ENCODE assay signal across 22 cellular contexts in genomic region chr1:54588377-54588776, GRCh38. TPM values are rescaled to one million over a fixed set of nuclear protein-coding genes. Genes with fewer than 3 reads are reported as not detected.
DNase-seq lines count a peak whose midpoint lies in the region; ATAC-seq and TF ChIP-seq lines count a peak whose summit lies in the region.
"Had no signal": no experiment of that assay in that cellular context is flagged by ENCODE, and none has a peak within 500 bp of the region (broad histone marks: within the 10 kb centered on the region; RNA-seq: fewer than 3 reads in every experiment).

No MANE protein-coding gene starts in this region.

- H3K27me3 ChIP-seq in BLaER1: no peaks in the 10 kb centered on the region
- H3K27me3 ChIP-seq in DND-41 (ENCODE audit: insufficient read depth, low read length, poor library complexity): no peaks in the 10 kb centered on the region
- no peaks in the 10 kb centered on the region for H3K27me3 ChIP-seq in BE2C
- H3K27me3 ChIP-seq in naive thymus-derived CD4-positive, alpha-beta T cell (ENCODE audit: control insufficient read depth in 2 of 2, insufficient read depth in 2 of 2, low read length in 2 of 2): no peaks in the 10 kb centered on the region

- DNase-seq in DND-41 (peak; percentile 44), BE2C (no peak), NCI-H345 (lab: John Stamatoyannopoulos, UW) (no peak)
- DNase-seq in activated CD8-positive, alpha-beta T cell treated with anti-CD3 and anti-CD28 coated beads, Interleukin-2, amount 10 ng/mL, durations not matched to agents 7 days and 5 days: peak; percentile 24
- peak; percentile 12 for DNase-seq in natural killer cell treated with Interleukin-12 subunit alpha and Interleukin-12 subunit beta and Interleukin-15 and Interleukin-18, amount 100 ng/mL, for 72 hours (ENCODE audit: low spot score)
- no peak for DNase-seq in activated naive CD4-positive, alpha-beta T cell (lab: John Stamatoyannopoulos, UW)
- DNase-seq in naive thymus-derived CD4-positive, alpha-beta T cell: no peak
- DNase-seq: C1 segment of cervical spinal cord, GDM1, HCEC 1CT, KG1, MV-4-11, NCI-H1694 treated with DMSO at 0.1 percent for 48 hours, NCI-H2107, NCI-H510A treated with DMSO at 0.1 percent for 48 hours, NCI-H748 treated with DMSO at 0.1 percent for 48 hours, SIG-M5 had no signal

- H3K36me3 ChIP-seq in BLaER1: no peaks in the 10 kb centered on the region
- H3K36me3 ChIP-seq in DND-41 (ENCODE audit: insufficient read depth, low read length): no peaks in the 10 kb centered on the region
- H3K36me3 ChIP-seq in BE2C: no peaks in the 10 kb centered on the region
- H3K36me3 ChIP-seq in naive thymus-derived CD4-positive, alpha-beta T cell (ENCODE audit: control insufficient read depth in 2 of 3, insufficient read depth in 3 of 3, low read length in 3 of 3): no peaks in the 10 kb centered on the region

- peak; percentile 93 for ATAC-seq in DND-41 (ENCODE audit: insufficient read depth, low read depth)
- no peak for ATAC-seq in activated CD8-positive, alpha-beta T cell treated with anti-CD3 and anti-CD28 coated beads, Interleukin-2, amount 10 ng/mL, durations not matched to agents 7 days and 5 days
- no peak for ATAC-seq in natural killer cell treated with Interleukin-12 subunit alpha and Interleukin-12 subunit beta and Interleukin-15 and Interleukin-18, amount 100 ng/mL, for 72 hours
- no peak for ATAC-seq in naive thymus-derived CD4-positive, alpha-beta T cell
- ATAC-seq: GM23338, SK-N-SH treated with all-trans-retinoic acid at 6 μM for 48 hours had no signal

- POLR2A ChIA-PET in activated CD8-positive, alpha-beta T cell treated with anti-CD3 and anti-CD28 coated beads, Interleukin-2, amount 10 ng/mL, durations not matched to agents 7 days and 5 days (lab: Charles Lee): no interaction called here
- POLR2A ChIA-PET in naive thymus-derived CD4-positive, alpha-beta T cell (lab: Charles Lee): interaction anchor here (0.6 kb wide), 1 partner anchor 737 kb away, joined by 3 read pairs; no protein-coding TSS in a partner anchor

- H3K4me1 Mint-ChIP-seq in activated CD8-positive, alpha-beta T cell treated with anti-CD3 and anti-CD28 coated beads, Interleukin-2, amount 10 ng/mL, durations not matched to agents 7 days and 5 days (ENCODE audit: low read depth): peaks cover 6% of the 10 kb centered on the region
- peaks cover 4 to 5% of the 10 kb centered on the region in 2 donors for H3K4me1 Mint-ChIP-seq in natural killer cell treated with Interleukin-12 subunit alpha and Interleukin-12 subunit beta and Interleukin-15 and Interleukin-18, amount 100 ng/mL, for 72 hours (ENCODE audit: low read depth in 2 of 2)
- peaks cover 0 to 7% (median 4%) of the 10 kb centered on the region in 7 donors for H3K4me1 Mint-ChIP-seq in naive thymus-derived CD4-positive, alpha-beta T cell

- no peak for TF ChIP-seq CTCF in DND-41 (IDR thresholded peaks at IDR 0.05; ENCODE audit: borderline replicate concordance, extremely low read depth, low read length, poor library complexity, severe bottlenecking)
- TF ChIP-seq CTCF in BE2C (IDR thresholded peaks at IDR 0.05; ENCODE audit: low read depth, low read length): no peak

- H3K36me3 Mint-ChIP-seq in activated CD8-positive, alpha-beta T cell treated with anti-CD3 and anti-CD28 coated beads, Interleukin-2, amount 10 ng/mL, durations not matched to agents 7 days and 5 days (ENCODE audit: low read depth): no peaks in the 10 kb centered on the region
- H3K36me3 Mint-ChIP-seq in natural killer cell treated with Interleukin-12 subunit alpha and Interleukin-12 subunit beta and Interleukin-15 and Interleukin-18, amount 100 ng/mL, for 72 hours: no peaks in the 10 kb centered on the region
- no peaks in the 10 kb centered on the region for H3K36me3 Mint-ChIP-seq in naive thymus-derived CD4-positive, alpha-beta T cell

- peaks cover 7% of the 10 kb centered on the region for H3K4me1 ChIP-seq in BLaER1
- peaks cover 6% of the 10 kb centered on the region for H3K4me1 ChIP-seq in DND-41 (ENCODE audit: insufficient read depth, low read length)
- H3K4me1 ChIP-seq in BE2C: no peaks in the 10 kb centered on the region
- H3K4me1 ChIP-seq in naive thymus-derived CD4-positive, alpha-beta T cell (ENCODE audit: control insufficient read depth in 2 of 2, insufficient read depth in 2 of 2, low read length in 2 of 2): no peaks in the 10 kb centered on the region

- H3K9me3 ChIP-seq in BLaER1 (no peaks in the 10 kb centered on the region), DND-41 (ENCODE audit: insufficient read depth, low read length, severe bottlenecking) (no peaks in the 10 kb centered on the region), BE2C (no peaks in the 10 kb centered on the region)
- H3K9me3 ChIP-seq in naive thymus-derived CD4-positive, alpha-beta T cell (ENCODE audit: control insufficient read depth in 2 of 3, low read length in 3 of 3): no peaks in the 10 kb centered on the region

- peak overlapping the region; percentile 74 for H3K27ac Mint-ChIP-seq in activated CD8-positive, alpha-beta T cell treated with anti-CD3 and anti-CD28 coated beads, Interleukin-2, amount 10 ng/mL, durations not matched to agents 7 days and 5 days
- H3K27ac Mint-ChIP-seq in natural killer cell treated with Interleukin-12 subunit alpha and Interleukin-12 subunit beta and Interleukin-15 and Interleukin-18, amount 100 ng/mL, for 72 hours: no peak overlapping the region
- no peak overlapping the region for H3K27ac Mint-ChIP-seq in naive thymus-derived CD4-positive, alpha-beta T cell
- H3K27ac Mint-ChIP-seq: GM23338 had no signal

- H3K4me3 Mint-ChIP-seq in activated CD8-positive, alpha-beta T cell treated with anti-CD3 and anti-CD28 coated beads, Interleukin-2, amount 10 ng/mL, durations not matched to agents 7 days and 5 days: no peak overlapping the region
- H3K4me3 Mint-ChIP-seq in natural killer cell treated with Interleukin-12 subunit alpha and Interleukin-12 subunit beta and Interleukin-15 and Interleukin-18, amount 100 ng/mL, for 72 hours: no peak overlapping the region
- no peak overlapping the region for H3K4me3 Mint-ChIP-seq in naive thymus-derived CD4-positive, alpha-beta T cell
- H3K4me3 Mint-ChIP-seq: GM23338 had no signal

- H3K27ac ChIP-seq in BLaER1 (no peak overlapping the region), DND-41 (ENCODE audit: low read length) (no peak overlapping the region)
- H3K27ac ChIP-seq in naive thymus-derived CD4-positive, alpha-beta T cell (ENCODE audit: low read depth, low read length): no peak overlapping the region
- H3K27ac ChIP-seq: RWPE1 had no signal

- CTCF ChIA-PET in activated CD8-positive, alpha-beta T cell treated with anti-CD3 and anti-CD28 coated beads, Interleukin-2, amount 10 ng/mL, durations not matched to agents 7 days and 5 days (lab: Charles Lee): interaction anchor here (0.7 kb wide), 1 partner anchor 16 kb away, joined by 3 read pairs; no protein-coding TSS in a partner anchor
- CTCF ChIA-PET in naive thymus-derived CD4-positive, alpha-beta T cell (lab: Charles Lee): no interaction called here

- peak overlapping the region; percentile 54 for H2AFZ ChIP-seq in DND-41 (ENCODE audit: low read depth, low read length)
- H2AFZ ChIP-seq: GM23338 had no signal

- H3K27me3 Mint-ChIP-seq in activated CD8-positive, alpha-beta T cell treated with anti-CD3 and anti-CD28 coated beads, Interleukin-2, amount 10 ng/mL, durations not matched to agents 7 days and 5 days (ENCODE audit: low read depth): no peaks in the 10 kb centered on the region
- H3K27me3 Mint-ChIP-seq in natural killer cell treated with Interleukin-12 subunit alpha and Interleukin-12 subunit beta and Interleukin-15 and Interleukin-18, amount 100 ng/mL, for 72 hours: no peaks in the 10 kb centered on the region
- H3K27me3 Mint-ChIP-seq in naive thymus-derived CD4-positive, alpha-beta T cell: no peaks in the 10 kb centered on the region

- H3K79me2 ChIP-seq in DND-41 (ENCODE audit: insufficient read depth, low read length): no peaks in the 10 kb centered on the region

- intact Hi-C loops in naive thymus-derived CD4-positive, alpha-beta T cell (cut with micrococcal nuclease): no loop called here

- H3K9ac ChIP-seq in BLaER1 (no peak overlapping the region), DND-41 (ENCODE audit: low read depth, low read length) (no peak overlapping the region)

- no peaks in the 10 kb centered on the region for H4K20me1 ChIP-seq in BLaER1
- H4K20me1 ChIP-seq in DND-41 (ENCODE audit: insufficient read depth, low read length): no peaks in the 10 kb centered on the region; the same call in 1 of the 2 replicates

- H3K9me3 Mint-ChIP-seq in activated CD8-positive, alpha-beta T cell treated with anti-CD3 and anti-CD28 coated beads, Interleukin-2, amount 10 ng/mL, durations not matched to agents 7 days and 5 days (ENCODE audit: insufficient read depth): no peaks in the 10 kb centered on the region
- H3K9me3 Mint-ChIP-seq in natural killer cell treated with Interleukin-12 subunit alpha and Interleukin-12 subunit beta and Interleukin-15 and Interleukin-18, amount 100 ng/mL, for 72 hours: no peaks in the 10 kb centered on the region
- H3K9me3 Mint-ChIP-seq in naive thymus-derived CD4-positive, alpha-beta T cell: no peaks in the 10 kb centered on the region
- H3K9me3 Mint-ChIP-seq: GM23338 had no signal

- H3K4me2 ChIP-seq in BLaER1 (peak overlapping the region; percentile 22), DND-41 (ENCODE audit: insufficient read depth, low read length) (no peak overlapping the region)
- H3K4me2 ChIP-seq: GM23338 had no signal

- no peak overlapping the region for H3K4me3 ChIP-seq in BLaER1
- H3K4me3 ChIP-seq in DND-41 (ENCODE audit: low read depth in 1 of 2, low read length in 2 of 2): no peak overlapping the region
- no peak overlapping the region for H3K4me3 ChIP-seq in BE2C (ENCODE audit: low read depth, low read length)
- H3K4me3 ChIP-seq in naive thymus-derived CD4-positive, alpha-beta T cell (ENCODE audit: low read length): no peak overlapping the region
- H3K4me3 ChIP-seq: GM23338 had no signal

RNA-seq across cellular contexts. Expression of gene FAM151A, which starts 34.9 kb away (rescaled TPM):
- not detected for total RNA-seq in activated CD8-positive, alpha-beta T cell treated with anti-CD3 and anti-CD28 coated beads, Interleukin-2, amount 10 ng/mL, durations not matched to agents 7 days and 5 days
- not detected for total RNA-seq in natural killer cell treated with Interleukin-12 subunit alpha and Interleukin-12 subunit beta and Interleukin-15 and Interleukin-18, amount 100 ng/mL, for 72 hours
- 0.69 TPM for polyA plus RNA-seq in BE2C (2012; ENCODE audit: insufficient read depth, insufficient read length, low read depth)
- not detected for total RNA-seq in naive thymus-derived CD4-positive, alpha-beta T cell
- not detected for polyA plus RNA-seq in naive thymus-derived CD4-positive, alpha-beta T cell
- total RNA-seq: HT1080 had no signal
- polyA plus RNA-seq: GM23338 had no signal

RNA-seq across cellular contexts. Expression of gene ACOT11, which starts 40.3 kb away (rescaled TPM):
- total RNA-seq in activated CD8-positive, alpha-beta T cell treated with anti-CD3 and anti-CD28 coated beads, Interleukin-2, amount 10 ng/mL, durations not matched to agents 7 days and 5 days: 1 to 10 TPM; 1.3 to 1.6 TPM
- total RNA-seq in natural killer cell treated with Interleukin-12 subunit alpha and Interleukin-12 subunit beta and Interleukin-15 and Interleukin-18, amount 100 ng/mL, for 72 hours: under 1 TPM; 0.33 to 0.52 TPM
- polyA plus RNA-seq in BE2C (2012; ENCODE audit: insufficient read depth, insufficient read length, low read depth): 6.9 TPM
- total RNA-seq in naive thymus-derived CD4-positive, alpha-beta T cell: 1 to 10 TPM in 3 of 5 experiments, under 1 TPM in 2; 0.22 to 2.3 (median 1.2) TPM
- under 1 TPM in 1 of 2 donors, not detected in 1; 0.06 TPM for polyA plus RNA-seq in naive thymus-derived CD4-positive, alpha-beta T cell

RNA-seq across cellular contexts. Expression of gene MROH7, which starts 53.2 kb away (rescaled TPM):
- not detected for total RNA-seq in activated CD8-positive, alpha-beta T cell treated with anti-CD3 and anti-CD28 coated beads, Interleukin-2, amount 10 ng/mL, durations not matched to agents 7 days and 5 days
- under 1 TPM in 1 of 2 donors, not detected in 1; 0.84 TPM for total RNA-seq in natural killer cell treated with Interleukin-12 subunit alpha and Interleukin-12 subunit beta and Interleukin-15 and Interleukin-18, amount 100 ng/mL, for 72 hours
- not detected for polyA plus RNA-seq in BE2C (2012; ENCODE audit: insufficient read depth, insufficient read length, low read depth)
- total RNA-seq in naive thymus-derived CD4-positive, alpha-beta T cell: 1 to 10 TPM in 1 of 5 experiments, under 1 TPM in 3, not detected in 1; 0.15 to 1.9 (median 0.33) TPM
- not detected for polyA plus RNA-seq in naive thymus-derived CD4-positive, alpha-beta T cell
- total RNA-seq: HT1080 had no signal
- polyA plus RNA-seq: GM23338 had no signal

Comparison
In these comparisons a context has a peak if more than half of its experiments do, and no peak if none do; other contexts are left out.
1. DNase-seq: peak in DND-41 (single experiment), activated CD8-positive, alpha-beta T cell treated with anti-CD3 and anti-CD28 coated beads, Interleukin-2, amount 10 ng/mL, durations not matched to agents 7 days and 5 days (single experiment) and natural killer cell treated with Interleukin-12 subunit alpha and Interleukin-12 subunit beta and Interleukin-15 and Interleukin-18, amount 100 ng/mL, for 72 hours (single experiment); none in BE2C (single experiment), activated naive CD4-positive, alpha-beta T cell (0 of 4), NCI-H345 (single experiment) and naive thymus-derived CD4-positive, alpha-beta T cell (0 of 9).